ENCODE assay signal across 1 cellular context in the genomic region with DNA sequence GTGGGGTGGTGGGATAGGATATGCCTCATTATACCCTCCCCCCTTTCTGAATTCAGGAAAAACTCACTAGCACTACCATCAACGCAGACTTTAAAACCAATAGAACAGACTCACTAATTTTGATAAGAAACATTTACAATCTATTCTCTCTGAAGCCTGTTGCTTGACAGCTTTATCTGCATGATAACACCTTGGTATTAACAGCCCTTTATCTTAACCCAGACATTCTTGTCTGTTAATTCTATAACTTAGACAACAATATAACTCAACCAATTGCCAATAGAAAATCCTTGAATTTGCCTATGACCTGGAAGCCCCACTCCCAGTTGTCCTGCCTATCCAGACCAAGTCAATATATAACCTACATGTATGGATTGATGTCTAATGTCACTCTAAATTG.
TF ChIP-seq lines count a peak whose summit lies in the region.

No MANE protein-coding gene starts in this region.

TF ChIP-seq in HepG2, 621 proteins besides CTCF, POLR2A, EP300 and RAD21 (continued from another document):
- TF ChIP-seq, protein P1, sequence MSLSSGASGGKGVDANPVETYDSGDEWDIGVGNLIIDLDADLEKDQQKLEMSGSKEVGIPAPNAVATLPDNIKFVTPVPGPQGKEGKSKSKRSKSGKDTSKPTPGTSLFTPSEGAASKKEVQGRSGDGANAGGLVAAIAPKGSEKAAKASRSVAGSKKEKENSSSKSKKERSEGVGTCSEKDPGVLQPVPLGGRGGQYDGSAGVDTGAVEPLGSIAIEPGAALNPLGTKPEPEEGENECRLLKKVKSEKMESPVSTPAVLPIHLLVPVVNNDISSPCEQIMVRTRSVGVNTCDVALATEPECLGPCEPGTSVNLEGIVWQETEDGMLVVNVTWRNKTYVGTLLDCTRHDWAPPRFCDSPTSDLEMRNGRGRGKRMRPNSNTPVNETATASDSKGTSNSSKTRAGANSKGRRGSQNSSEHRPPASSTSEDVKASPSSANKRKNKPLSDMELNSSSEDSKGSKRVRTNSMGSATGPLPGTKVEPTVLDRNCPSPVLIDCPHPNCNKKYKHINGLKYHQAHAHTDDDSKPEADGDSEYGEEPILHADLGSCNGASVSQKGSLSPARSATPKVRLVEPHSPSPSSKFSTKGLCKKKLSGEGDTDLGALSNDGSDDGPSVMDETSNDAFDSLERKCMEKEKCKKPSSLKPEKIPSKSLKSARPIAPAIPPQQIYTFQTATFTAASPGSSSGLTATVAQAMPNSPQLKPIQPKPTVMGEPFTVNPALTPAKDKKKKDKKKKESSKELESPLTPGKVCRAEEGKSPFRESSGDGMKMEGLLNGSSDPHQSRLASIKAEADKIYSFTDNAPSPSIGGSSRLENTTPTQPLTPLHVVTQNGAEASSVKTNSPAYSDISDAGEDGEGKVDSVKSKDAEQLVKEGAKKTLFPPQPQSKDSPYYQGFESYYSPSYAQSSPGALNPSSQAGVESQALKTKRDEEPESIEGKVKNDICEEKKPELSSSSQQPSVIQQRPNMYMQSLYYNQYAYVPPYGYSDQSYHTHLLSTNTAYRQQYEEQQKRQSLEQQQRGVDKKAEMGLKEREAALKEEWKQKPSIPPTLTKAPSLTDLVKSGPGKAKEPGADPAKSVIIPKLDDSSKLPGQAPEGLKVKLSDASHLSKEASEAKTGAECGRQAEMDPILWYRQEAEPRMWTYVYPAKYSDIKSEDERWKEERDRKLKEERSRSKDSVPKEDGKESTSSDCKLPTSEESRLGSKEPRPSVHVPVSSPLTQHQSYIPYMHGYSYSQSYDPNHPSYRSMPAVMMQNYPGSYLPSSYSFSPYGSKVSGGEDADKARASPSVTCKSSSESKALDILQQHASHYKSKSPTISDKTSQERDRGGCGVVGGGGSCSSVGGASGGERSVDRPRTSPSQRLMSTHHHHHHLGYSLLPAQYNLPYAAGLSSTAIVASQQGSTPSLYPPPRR (CRISPR knock-in tag; IDR thresholded peaks at IDR 0.05; ENCODE audit: borderline replicate concordance), result no peak
- no peak for TF ChIP-seq ZNF660 (CRISPR knock-in tag; IDR thresholded peaks at IDR 0.05; ENCODE audit: borderline replicate concordance, low read depth)
- TF ChIP-seq, protein P2, sequence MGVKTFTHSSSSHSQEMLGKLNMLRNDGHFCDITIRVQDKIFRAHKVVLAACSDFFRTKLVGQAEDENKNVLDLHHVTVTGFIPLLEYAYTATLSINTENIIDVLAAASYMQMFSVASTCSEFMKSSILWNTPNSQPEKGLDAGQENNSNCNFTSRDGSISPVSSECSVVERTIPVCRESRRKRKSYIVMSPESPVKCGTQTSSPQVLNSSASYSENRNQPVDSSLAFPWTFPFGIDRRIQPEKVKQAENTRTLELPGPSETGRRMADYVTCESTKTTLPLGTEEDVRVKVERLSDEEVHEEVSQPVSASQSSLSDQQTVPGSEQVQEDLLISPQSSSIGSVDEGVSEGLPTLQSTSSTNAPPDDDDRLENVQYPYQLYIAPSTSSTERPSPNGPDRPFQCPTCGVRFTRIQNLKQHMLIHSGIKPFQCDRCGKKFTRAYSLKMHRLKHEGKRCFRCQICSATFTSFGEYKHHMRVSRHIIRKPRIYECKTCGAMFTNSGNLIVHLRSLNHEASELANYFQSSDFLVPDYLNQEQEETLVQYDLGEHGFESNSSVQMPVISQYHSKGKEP (CRISPR knock-in tag; IDR thresholded peaks at IDR 0.05), result no peak
